Comparison of ENCODE assay signal across 8 cellular contexts in genomic region chr6:41785689-41786450, GRCh38. TPM values are rescaled to one million over a fixed set of nuclear protein-coding genes. Genes with fewer than 3 reads are reported as not detected.
DNase-seq lines count a peak whose midpoint lies in the region; ATAC-seq and TF ChIP-seq lines count a peak whose summit lies in the region.

No MANE protein-coding gene starts in this region.

- intact Hi-C loops in Panc1 (cut with micrococcal nuclease; ENCODE audit: unreplicated experiment) = loop anchor here (5.0 to 10.0 kb wide), 2 partner anchors 51 to 136 kb away; partner anchors contain the start of genes BYSL, MED20 and TFEB

- no peak for TF ChIP-seq CTCF in Panc1 (IDR thresholded peaks at IDR 0.05)

- in situ Hi-C loops in Panc1 (cut with HindIII; ENCODE audit: low pct_unique_long_range_greater_than_20kb, low sequenced_read_pairs) = no loop called here

- POLR2A ChIA-PET in Panc1 (lab: Charles Lee) = no interaction called here

- peak overlapping the region; percentile 57 for H3K9ac ChIP-seq in endocrine pancreas (ENCODE audit: control insufficient read depth, insufficient read depth, low read length)

- ATAC-seq in Panc1 = peak; percentile 13
- no peak for ATAC-seq in HG02642 (IDR thresholded peaks at IDR 0.05; ENCODE audit: poor library complexity, unreplicated experiment)
- no peak for ATAC-seq in activated CD4-positive, CD25-positive, alpha-beta regulatory T cell treated with anti-CD3 and anti-CD28 coated beads, Interleukin-2, amount 50 U/mL, for 24 hours

- H3K9me3 ChIP-seq in Panc1 (ENCODE audit: control insufficient read depth, insufficient read depth, low read depth, low read length) (no peaks in the 10 kb centered on the region), endocrine pancreas (ENCODE audit: control insufficient read depth, low read length) (no peaks in the 10 kb centered on the region), muscle layer of duodenum (ENCODE audit: control insufficient read depth in 1 of 2, low read length in 2 of 2) (no peaks in the 10 kb centered on the region)

- peak overlapping the region; percentile 71 to 92 for H3K4me3 ChIP-seq in Panc1 (ENCODE audit: low read depth in 2 of 2, low read length in 2 of 2)
- no peak overlapping the region for H3K4me3 ChIP-seq in endocrine pancreas (ENCODE audit: control insufficient read depth, insufficient read depth, low read length)
- H3K4me3 ChIP-seq in muscle layer of duodenum (ENCODE audit: low read depth in 1 of 2, low read length in 2 of 2) = peak overlapping the region; percentile 17 to 97

- H3K4me1 ChIP-seq in Panc1 (ENCODE audit: control insufficient read depth, insufficient read depth, low read length) = peaks cover 7% of the 10 kb centered on the region; the same call in 1 of the 2 replicates
- no peaks in the 10 kb centered on the region for H3K4me1 ChIP-seq in endocrine pancreas (ENCODE audit: control insufficient read depth, insufficient read depth, low read length)
- peaks cover 16 to 37% of the 10 kb centered on the region in 2 donors for H3K4me1 ChIP-seq in muscle layer of duodenum (ENCODE audit: control insufficient read depth in 1 of 2, insufficient read depth in 2 of 2, low read length in 2 of 2)

- CTCF ChIA-PET in Panc1 (lab: Charles Lee) = interaction anchor here (0.6 to 2.2 kb wide), 9 partner anchors 9 to 342 kb away, joined by 3 to 15 read pairs (median 4); partner anchors contain the start of genes BYSL, MED20 and TAF8

- DNase-seq in NCI-H748 (lab: John Stamatoyannopoulos, UW; ENCODE audit: unreplicated experiment) = peak; percentile 61
- no peak for DNase-seq in NCI-H748 treated with DMSO at 0.1 percent for 48 hours (lab: John Stamatoyannopoulos, UW)
- no peak for DNase-seq in Panc1 (ENCODE audit: low read depth, low spot score)
- DNase-seq in dedifferentiated amniotic fluid mesenchymal stem cell (ENCODE audit: extremely low spot score) = no peak

- no TSS peak for BruUV-seq in Panc1 (replicated peaks; lab: Mats Ljungman, UMichigan)

- H3K36me3 ChIP-seq in Panc1 (ENCODE audit: control insufficient read depth, insufficient read depth, low read length) (peaks cover 14% of the 10 kb centered on the region), endocrine pancreas (ENCODE audit: control insufficient read depth, insufficient read depth, low read length) (no peaks in the 10 kb centered on the region), muscle layer of duodenum (ENCODE audit: control insufficient read depth in 1 of 2, insufficient read depth in 2 of 2, low read length in 2 of 2) (peaks cover 19 to 20% of the 10 kb centered on the region in 2 donors)

- H3K27ac ChIP-seq in Panc1 (ENCODE audit: low read length) (peak overlapping the region; percentile 63), muscle layer of duodenum (ENCODE audit: low read length) (no peak overlapping the region)

- H3K27me3 ChIP-seq in Panc1 (ENCODE audit: control insufficient read depth, insufficient read depth, low read length) = no peaks in the 10 kb centered on the region
- no peaks in the 10 kb centered on the region for H3K27me3 ChIP-seq in endocrine pancreas (ENCODE audit: control insufficient read depth, insufficient read depth, low read length)
- no peaks in the 10 kb centered on the region for H3K27me3 ChIP-seq in muscle layer of duodenum (ENCODE audit: low read depth, low read length)

RNA-seq across cellular contexts. Expression of gene TOMM6, which starts 1.6 kb away (rescaled TPM):
- 234 TPM for total RNA-seq in Panc1 (2021; ENCODE audit: unreplicated experiment)
- polyA plus RNA-seq in Panc1 (2012; ENCODE audit: insufficient read length) = 179 TPM

RNA-seq across cellular contexts. Expression of gene PRICKLE4, which starts 5.3 kb away (rescaled TPM):
- 1.6 TPM for total RNA-seq in Panc1 (2021; ENCODE audit: unreplicated experiment)
- polyA plus RNA-seq in Panc1 (2012; ENCODE audit: insufficient read length) = 1.3 TPM

RNA-seq across cellular contexts. Expression of gene FRS3, which starts 6.2 kb away (rescaled TPM):
- total RNA-seq in Panc1 (2021; ENCODE audit: unreplicated experiment) = 3.0 TPM
- polyA plus RNA-seq in Panc1 (2012; ENCODE audit: insufficient read length) = 4.9 TPM

RNA-seq across cellular contexts. Expression of gene PGC, which starts 38.7 kb away (rescaled TPM):
- total RNA-seq in Panc1 (2021; ENCODE audit: unreplicated experiment) = 0.18 TPM
- polyA plus RNA-seq in Panc1 (2012; ENCODE audit: insufficient read length) = 0.16 TPM

RNA-seq across cellular contexts. Expression of gene TFEB, which starts 50.5 kb away (rescaled TPM):
- 13.3 TPM for total RNA-seq in Panc1 (2021; ENCODE audit: unreplicated experiment)
- polyA plus RNA-seq in Panc1 (2012; ENCODE audit: insufficient read length) = 14.9 TPM
